Comparison of ENCODE assay signal across 6 cellular contexts in genomic region chr17:65504673-65505072, GRCh38. TPM values are rescaled to one million over a fixed set of nuclear protein-coding genes. Genes with fewer than 3 reads are reported as not detected.
DNase-seq lines count a peak whose midpoint lies in the region; ATAC-seq, FAIRE-seq and TF ChIP-seq lines count a peak whose summit lies in the region.
"Not testable (repeated sequence)": the region's sequence is repeated elsewhere in the genome, so short reads cannot be mapped to it uniquely, and the experiment has no call there.

No MANE protein-coding gene starts in this region.

- not testable (repeated sequence) for H3K36me3 ChIP-seq in HEK293 (ENCODE audit: control insufficient read depth in 2 of 2, insufficient read depth in 1 of 2, low read length in 2 of 2); HepG2 (replicated peaks in 1 of 2; ENCODE audit: control insufficient read depth in 1 of 2, insufficient read depth in 2 of 2, low read length in 2 of 2); suprapubic skin

- H3K4me1 Mint-ChIP-seq in WTC11, result not testable (repeated sequence)

- ATAC-seq in WTC11, HepG2: not testable (repeated sequence)

- intact Hi-C loops in HepG2 (cut with micrococcal nuclease; ENCODE audit: unreplicated experiment), result not testable (repeated sequence)

- not testable (repeated sequence) for TF ChIP-seq CTCF in HEK293 (tag by site-specific recombination; IDR thresholded peaks at IDR 0.05); WTC11 (IDR thresholded peaks at IDR 0.05); HepG2 (CRISPR knock-in tag; IDR thresholded peaks at IDR 0.05); suprapubic skin (IDR thresholded peaks at IDR 0.05)

- not testable (repeated sequence) for H3K27ac Mint-ChIP-seq in WTC11

- not testable (repeated sequence) for TF ChIP-seq RAD21 in HepG2 (CRISPR knock-in tag; IDR thresholded peaks at IDR 0.05)

- not testable (repeated sequence) for H2AFZ ChIP-seq in HepG2 (ENCODE audit: low read length)

- DNase-seq in D341Med (ENCODE audit: low spot score), result peak; percentile 12
- DNase-seq in WTC11 (ENCODE audit: low spot score); HepG2 (ENCODE audit: low spot score): not testable (repeated sequence)
- DNase-seq in activated effector memory CD4-positive, alpha-beta T cell treated with anti-CD3 and anti-CD28 coated beads, Interleukin-2, amount 50 U/mL, for 16 hours, result peak; percentile 19
- peak; percentile 5 to 28 for DNase-seq in suprapubic skin (ENCODE audit: low spot score in 2 of 2)

- H3K4me1 ChIP-seq in HEK293 (ENCODE audit: control insufficient read depth, insufficient read depth, low read length); HepG2 (ENCODE audit: insufficient read depth, low read length); suprapubic skin: not testable (repeated sequence)

- BruUV-seq in HepG2 (replicated peaks; lab: Mats Ljungman, UMichigan), result not testable (repeated sequence)

- peaks cover 27% of the 10 kb centered on the region for H3K9me3 Mint-ChIP-seq in WTC11

- not testable (repeated sequence) for FAIRE-seq in HepG2 (lab: Jason Lieb, UNC)

- not testable (repeated sequence) for TF ChIP-seq POLR2A in HepG2 (IDR thresholded peaks at IDR 0.05; ENCODE audit: insufficient read depth in 1 of 2, low read depth in 2 of 2, low read length in 2 of 2); suprapubic skin (IDR thresholded peaks at IDR 0.05)

- not testable (repeated sequence) for H3K27me3 ChIP-seq in HepG2 (ENCODE audit: control insufficient read depth in 1 of 2, insufficient read depth in 2 of 2, low read length in 2 of 2); suprapubic skin

- not testable (repeated sequence) for H3K4me3 Mint-ChIP-seq in WTC11

- POLR2A ChIA-PET in HEK293 (lab: Yijun Ruan, JAX); WTC11 (lab: Charles Lee); HepG2 (lab: Yijun Ruan, JAX): not testable (repeated sequence)

- not testable (repeated sequence) for H3K27me3 Mint-ChIP-seq in WTC11 (ENCODE audit: low read depth)

- not testable (repeated sequence) for H3K9ac ChIP-seq in HepG2 (ENCODE audit: insufficient read depth, low read depth, low read length)

- not testable (repeated sequence) for H3K27ac ChIP-seq in HEK293 (ENCODE audit: extremely low read depth, low read depth, low read length); HepG2 (ENCODE audit: extremely low read length, insufficient read depth, low read length); suprapubic skin

- not testable (repeated sequence) for H3K9me3 ChIP-seq in HEK293 (ENCODE audit: control insufficient read depth, insufficient read depth, low read depth, low read length); HepG2 (ENCODE audit: low read length); suprapubic skin

- H3K79me2 ChIP-seq in HepG2 (ENCODE audit: insufficient read depth, low read length), result not testable (repeated sequence)

- not testable (repeated sequence) for H4K20me1 ChIP-seq in HepG2 (ENCODE audit: insufficient read depth, low read length)

- peaks cover 12% of the 10 kb centered on the region for H3K36me3 Mint-ChIP-seq in WTC11

- in situ Hi-C loops in HepG2 (cut with HindIII; ENCODE audit: extremely low pct_ligation_motif_present, low pct_unique_long_range_greater_than_20kb), result not testable (repeated sequence)

- H3K4me2 ChIP-seq in HepG2 (ENCODE audit: low read depth, low read length), result not testable (repeated sequence)

- not testable (repeated sequence) for H3K4me3 ChIP-seq in HEK293 (ENCODE audit: low read depth, low read length); HepG2 (replicated peaks in 1 of 3; ENCODE audit: insufficient read depth in 1 of 3, low read depth in 2 of 3, low read length in 3 of 3); suprapubic skin

- not testable (repeated sequence) for TF ChIP-seq EP300 in HepG2 (IDR thresholded peaks at IDR 0.05; ENCODE audit: low read depth in 2 of 2, low read length in 2 of 2); HepG2 (CRISPR knock-in tag; IDR thresholded peaks at IDR 0.05; ENCODE audit: borderline replicate concordance); suprapubic skin (IDR thresholded peaks at IDR 0.05)

- CTCF ChIA-PET in HEK293 (lab: Yijun Ruan, JAX); HepG2 (lab: Yijun Ruan, JAX; ENCODE audit: low intra/inter-chr PET ratio, low total read pairs): not testable (repeated sequence)
- CTCF ChIA-PET in WTC11 (lab: Charles Lee), result interaction anchor here (0.7 kb wide), 2 partner anchors 254 to 1062 kb away, joined by 3 read pairs; no protein-coding TSS in a partner anchor

- WGBS in HepG2 (ENCODE audit: low lambda C conversion rate), result 63% methylated on average over 6 of the region's 6 CpGs
- whole genome bisulfite sequencing in suprapubic skin, result 78% methylated on average over 6 of the region's 6 CpGs

TF ChIP-seq in HEK293, 187 proteins besides CTCF, POLR2A, EP300 and RAD21:
- TF ChIP-seq ZNF121 (tag by site-specific recombination; IDR thresholded peaks at IDR 0.05), result peak; percentile 93
TF ChIP-seq in HEK293: peak in this region for 1; not testable (repeated sequence) for 186.

TF ChIP-seq in WTC11, 78 proteins besides CTCF, POLR2A, EP300 and RAD21:
- TF ChIP-seq ZNF121 (CRISPR knock-in tag; IDR thresholded peaks at IDR 0.05), result peak; percentile 85

TF ChIP-seq in HepG2, 621 proteins besides CTCF, POLR2A, EP300 and RAD21:
- peak; percentile 71 for TF ChIP-seq ZNF121 (CRISPR knock-in tag; IDR thresholded peaks at IDR 0.05)

RNA-seq across cellular contexts. Expression of gene AXIN2, which starts 56.8 kb away (rescaled TPM):
- total RNA-seq in WTC11 (2021) (35.0 to 37.3 TPM (median 37.0 TPM) in 3 replicates), HepG2 (2016; rRNA removed; fragmentation: Illumina TruSeq; extraction: Trizol) (53.8 and 58.6 TPM in 2 replicates), suprapubic skin (10 to 100 TPM in 3 of 4 donors, 1 to 10 TPM in 1; 9.8 to 36.9 (median 19.8) TPM)
- total RNA-seq in HepG2 (2016; cell fraction: cytosol; rRNA removed; fragmentation: Illumina TruSeq; extraction: Trizol; ENCODE audit: low read depth), result 12.0 and 13.7 TPM in 2 replicates
- 45.1 and 59.6 TPM in 2 replicates for total RNA-seq in HepG2 (2016; cell fraction: insoluble cytoplasmic fraction; rRNA removed; fragmentation: Illumina TruSeq; extraction: Trizol)
- 27.0 and 28.7 TPM in 2 replicates for total RNA-seq in HepG2 (2016; cell fraction: membrane; rRNA removed; fragmentation: Illumina TruSeq; extraction: Trizol)
- 79.3 and 81.9 TPM in 2 replicates for total RNA-seq in HepG2 (2016; cell fraction: nucleus; rRNA removed; fragmentation: Illumina TruSeq; extraction: Trizol)
- 55.0 and 63.4 TPM in 2 replicates for polyA plus RNA-seq in HepG2 (2011; rRNA removed)
- polyA plus RNA-seq in HepG2 (2011; cell fraction: cytosol; rRNA removed), result 29.9 and 39.9 TPM in 2 replicates
- polyA plus RNA-seq in HepG2 (2011; cell fraction: nucleus; rRNA removed), result 126 and 210 TPM in 2 replicates
- 55.5 and 56.3 TPM in 2 replicates for polyA plus RNA-seq in HepG2 (2012)
- polyA plus RNA-seq in HepG2 (2016; cell fraction: cytosol; fragmentation: Illumina TruSeq; extraction: Trizol; ENCODE audit: low read depth), result 2.0 and 2.2 TPM in 2 replicates
- 34.3 and 44.8 TPM in 2 replicates for polyA plus RNA-seq in HepG2 (2016; cell fraction: insoluble cytoplasmic fraction; fragmentation: Illumina TruSeq; extraction: Trizol; ENCODE audit: low read depth)
- polyA plus RNA-seq in HepG2 (2016; cell fraction: membrane; fragmentation: Illumina TruSeq; extraction: Trizol; ENCODE audit: low read depth), result 9.2 and 9.3 TPM in 2 replicates
- polyA plus RNA-seq in HepG2 (2016; cell fraction: nucleus; fragmentation: Illumina TruSeq; extraction: Trizol; ENCODE audit: insufficient read depth, low read depth), result 115 and 117 TPM in 2 replicates
- polyA minus RNA-seq in HepG2 (2011; rRNA and poly(A)+ RNA removed; ENCODE audit: low replicate concordance), result 0.09 and 105 TPM in 2 replicates
- polyA minus RNA-seq in HepG2 (2011; cell fraction: cytosol; rRNA and poly(A)+ RNA removed), result 43.2 and 45.6 TPM in 2 replicates
- polyA minus RNA-seq in HepG2 (2011; cell fraction: nucleus; rRNA and poly(A)+ RNA removed), result 175 and 211 TPM in 2 replicates
